8 cellular contexts compared by ENCODE assay signal in genomic region chr17:77472837-77473214, GRCh38.
DNase-seq lines count a peak whose midpoint lies in the region; ATAC-seq lines count a peak whose summit lies in the region.
"Had no signal": no experiment of that assay in that cellular context is flagged by ENCODE, and none has a peak within 500 bp of the region (broad histone marks: within the 10 kb centered on the region; RNA-seq: fewer than 3 reads in every experiment).

No MANE protein-coding gene starts in this region.

- H3K9me3 Mint-ChIP-seq in IgD-negative memory B cell: no peaks in the 10 kb centered on the region
- no peaks in the 10 kb centered on the region for H3K9me3 Mint-ChIP-seq in activated CD4-positive, alpha-beta memory T cell treated with anti-CD3 and anti-CD28 coated beads, Interleukin-2, amount 10 ng/mL, durations not matched to agents 7 days and 5 days
- H3K9me3 Mint-ChIP-seq in stimulated activated effector memory CD8-positive, alpha-beta T cell treated with anti-CD3 and anti-CD28 coated beads, Interleukin-12 subunit alpha, Interleukin-12 subunit beta, amount 100 ng/mL, for 72 hours: peaks cover 5% of the 10 kb centered on the region

- peaks cover 63 to 66% (median 65%) of the 10 kb centered on the region in 3 donors for H3K4me1 Mint-ChIP-seq in IgD-negative memory B cell
- peaks cover 98% of the 10 kb centered on the region for H3K4me1 Mint-ChIP-seq in activated CD4-positive, alpha-beta memory T cell treated with anti-CD3 and anti-CD28 coated beads, Interleukin-2, amount 10 ng/mL, durations not matched to agents 7 days and 5 days
- H3K4me1 Mint-ChIP-seq in stimulated activated effector memory CD8-positive, alpha-beta T cell treated with anti-CD3 and anti-CD28 coated beads, Interleukin-12 subunit alpha, Interleukin-12 subunit beta, amount 100 ng/mL, for 72 hours: peaks cover 99% of the 10 kb centered on the region

- no peaks in the 10 kb centered on the region for H3K9me3 ChIP-seq in right cardiac atrium (ENCODE audit: control insufficient read depth, low read length)

- peaks cover 8% of the 10 kb centered on the region for H3K36me3 Mint-ChIP-seq in IgD-negative memory B cell
- peaks cover 81% of the 10 kb centered on the region for H3K36me3 Mint-ChIP-seq in activated CD4-positive, alpha-beta memory T cell treated with anti-CD3 and anti-CD28 coated beads, Interleukin-2, amount 10 ng/mL, durations not matched to agents 7 days and 5 days (ENCODE audit: low read depth)
- H3K36me3 Mint-ChIP-seq in stimulated activated effector memory CD8-positive, alpha-beta T cell treated with anti-CD3 and anti-CD28 coated beads, Interleukin-12 subunit alpha, Interleukin-12 subunit beta, amount 100 ng/mL, for 72 hours: peaks cover 98% of the 10 kb centered on the region

- intact Hi-C loops in right cardiac atrium (cut with DNase I): no loop called here

- no peak for DNase-seq in activated CD4-positive, alpha-beta memory T cell treated with anti-CD3 and anti-CD28 coated beads, Interleukin-2, amount 10 ng/mL, durations not matched to agents 7 days and 5 days
- peak in 1 of 3 donors; percentile 20 for DNase-seq in right cardiac atrium
- no peak for DNase-seq in stimulated activated effector memory CD8-positive, alpha-beta T cell treated with anti-CD3 and anti-CD28 coated beads, Interleukin-12 subunit alpha, Interleukin-12 subunit beta, amount 100 ng/mL, for 72 hours (ENCODE audit: low spot score in 2 of 2)
- DNase-seq in HuH-7 (ENCODE audit: low spot score): no peak
- DNase-seq in iPS-NIHi11 (ENCODE audit: low spot score): no peak
- DNase-seq: NCI-H187 had no signal

- POLR2A ChIA-PET in activated CD4-positive, alpha-beta memory T cell treated with anti-CD3 and anti-CD28 coated beads, Interleukin-2, amount 10 ng/mL, durations not matched to agents 7 days and 5 days (lab: Charles Lee): interaction anchor here (0.7 to 7.4 kb wide), 13 partner anchors 12 to 1280 kb away, joined by 3 to 71 read pairs (median 4); no protein-coding TSS in a partner anchor

- peak overlapping the region; percentile 78 to 93 (median 88) for H3K27ac Mint-ChIP-seq in IgD-negative memory B cell
- H3K27ac Mint-ChIP-seq in activated CD4-positive, alpha-beta memory T cell treated with anti-CD3 and anti-CD28 coated beads, Interleukin-2, amount 10 ng/mL, durations not matched to agents 7 days and 5 days: peak overlapping the region; percentile 84
- peak overlapping the region; percentile 72 for H3K27ac Mint-ChIP-seq in stimulated activated effector memory CD8-positive, alpha-beta T cell treated with anti-CD3 and anti-CD28 coated beads, Interleukin-12 subunit alpha, Interleukin-12 subunit beta, amount 100 ng/mL, for 72 hours

- H3K27me3 ChIP-seq in right cardiac atrium (ENCODE audit: control insufficient read depth, insufficient read depth): no peaks in the 10 kb centered on the region

- no peaks in the 10 kb centered on the region for H3K27me3 Mint-ChIP-seq in IgD-negative memory B cell
- H3K27me3 Mint-ChIP-seq in activated CD4-positive, alpha-beta memory T cell treated with anti-CD3 and anti-CD28 coated beads, Interleukin-2, amount 10 ng/mL, durations not matched to agents 7 days and 5 days: no peaks in the 10 kb centered on the region

- peak overlapping the region; percentile 72 to 90 (median 80) for H3K4me3 Mint-ChIP-seq in IgD-negative memory B cell
- H3K4me3 Mint-ChIP-seq in activated CD4-positive, alpha-beta memory T cell treated with anti-CD3 and anti-CD28 coated beads, Interleukin-2, amount 10 ng/mL, durations not matched to agents 7 days and 5 days: peak overlapping the region; percentile 12
- H3K4me3 Mint-ChIP-seq in stimulated activated effector memory CD8-positive, alpha-beta T cell treated with anti-CD3 and anti-CD28 coated beads, Interleukin-12 subunit alpha, Interleukin-12 subunit beta, amount 100 ng/mL, for 72 hours: peak overlapping the region; percentile 46

- peak overlapping the region; percentile 50 for H3K27ac ChIP-seq in right cardiac atrium (ENCODE audit: low read length)

- CTCF ChIA-PET in activated CD4-positive, alpha-beta memory T cell treated with anti-CD3 and anti-CD28 coated beads, Interleukin-2, amount 10 ng/mL, durations not matched to agents 7 days and 5 days (lab: Charles Lee): interaction anchor here (0.8 to 4.4 kb wide), 11 partner anchors 13 to 141 kb away, joined by 3 to 19 read pairs (median 3); no protein-coding TSS in a partner anchor

- H3K4me1 ChIP-seq in right cardiac atrium (ENCODE audit: control insufficient read depth, insufficient read depth, low read length): peaks cover 57% of the 10 kb centered on the region

- ATAC-seq in right cardiac atrium (no peak), GM19324 (IDR thresholded peaks at IDR 0.05; ENCODE audit: low FRiP score, unreplicated experiment) (no peak)
- ATAC-seq in stimulated activated effector memory CD8-positive, alpha-beta T cell treated with anti-CD3 and anti-CD28 coated beads, Interleukin-12 subunit alpha, Interleukin-12 subunit beta, amount 100 ng/mL, for 72 hours: peak; percentile 42

- no peak overlapping the region for H3K4me3 ChIP-seq in right cardiac atrium (ENCODE audit: low read length)

- 39% methylated on average over 4 of the region's 4 CpGs for WGBS in right cardiac atrium

Comparison
In these comparisons a context has a peak if more than half of its experiments do, and no peak if none do; other contexts are left out.
1. H3K4me3 Mint-ChIP-seq: peak in every context shown above with its lines; median percentile 80 in IgD-negative memory B cell; 46 in stimulated activated effector memory CD8-positive, alpha-beta T cell treated with anti-CD3 and anti-CD28 coated beads, Interleukin-12 subunit alpha, Interleukin-12 subunit beta, amount 100 ng/mL, for 72 hours; 12 in activated CD4-positive, alpha-beta memory T cell treated with anti-CD3 and anti-CD28 coated beads, Interleukin-2, amount 10 ng/mL, durations not matched to agents 7 days and 5 days.